Comparison of ENCODE assay signal across 3 cellular contexts in genomic region chr1:39775676-39776399, GRCh38. TPM values are rescaled to one million over a fixed set of nuclear protein-coding genes. Genes with fewer than 3 reads are reported as not detected.
"Had no signal": no experiment of that assay in that cellular context is flagged by ENCODE, and none has a peak within 500 bp of the region (broad histone marks: within the 10 kb centered on the region; RNA-seq: fewer than 3 reads in every experiment).

No MANE protein-coding gene starts in this region.

RNA-seq across cellular contexts. Expression of gene OXCT2, which starts 4.7 kb away (rescaled TPM):
- total RNA-seq: activated CD4-positive, alpha-beta T cell treated with anti-CD3 and anti-CD28 coated beads, Interleukin-2, amount 10 ng/mL, durations not matched to agents 7 days and 5 days; naive thymus-derived CD8-positive, alpha-beta T cell; skeletal muscle tissue had no signal
- polyA plus RNA-seq: naive thymus-derived CD8-positive, alpha-beta T cell had no signal
